Comparison of ENCODE assay signal across 12 cellular contexts in genomic region chr16:2082171-2082982, GRCh38. TPM values are rescaled to one million over a fixed set of nuclear protein-coding genes. Genes with fewer than 3 reads are reported as not detected.
DNase-seq lines count a peak whose midpoint lies in the region; ATAC-seq and TF ChIP-seq lines count a peak whose summit lies in the region.
"Had no signal": no experiment of that assay in that cellular context is flagged by ENCODE, and none has a peak within 500 bp of the region (broad histone marks: within the 10 kb centered on the region; RNA-seq: fewer than 3 reads in every experiment).

No MANE protein-coding gene starts in this region.

- intact Hi-C loops in adrenal gland (cut with DNase I) (loop anchor here in 1 of 2 donors (5.0 kb wide), 1 partner anchor 60 kb away; no protein-coding TSS in a partner anchor), stomach (cut with DNase I; ENCODE audit: low total_unique reads) (loop anchor here (10.0 kb wide), 1 partner anchor 58 kb away; the partner anchor contains the start of gene NHERF2)
- intact Hi-C loops in CD4-positive, alpha-beta memory T cell (cut with micrococcal nuclease): no loop called here

- peak overlapping the region in 1 of 8 donors; percentile 39 for H3K4me3 Mint-ChIP-seq in CD4-positive, alpha-beta memory T cell

- DNase-seq in adrenal gland (peak; percentile 81 to 94 (median 91)), iris pigment epithelial cell (ENCODE audit: low read depth) (peak; percentile 32), stomach (peak; percentile 90), islet precursor cell (no peak)
- no peak for DNase-seq in CD4-positive, alpha-beta memory T cell
- DNase-seq: activated CD4-positive, alpha-beta T cell treated with anti-CD3 and anti-CD28 coated beads for 1 hour; activated naive CD4-positive, alpha-beta T cell treated with anti-CD3 and anti-CD28 coated beads, Interleukin-2, amount 50 U/mL, for 16 hours; kidney; MM.1S had no signal

- WGBS in adrenal gland, 4 donors: 40 to 54% (median 47%) methylated on average over 16 to 32 of the region's 32 CpGs
- 39 to 64% (median 48%) methylated on average over 27 to 32 of the region's 32 CpGs for WGBS in stomach, 5 donors

- POLR2A ChIA-PET in CD4-positive, alpha-beta memory T cell (lab: Charles Lee; ENCODE audit: partially characterized antibody): no interaction called here

- H3K4me3 ChIP-seq in adrenal gland (no peak overlapping the region), stomach (no peak overlapping the region)
- no peak overlapping the region for H3K4me3 ChIP-seq in CD4-positive, alpha-beta memory T cell (ENCODE audit: low read length in 2 of 2)

- CTCF ChIA-PET in CD4-positive, alpha-beta memory T cell (lab: Charles Lee; ENCODE audit: partially characterized antibody): no interaction called here

- TF ChIP-seq POLR2A in adrenal gland (IDR thresholded peaks at IDR 0.05): peak; percentile 18 to 73
- peak in 1 of 4 donors; percentile 42 for TF ChIP-seq POLR2A in stomach (IDR thresholded peaks at IDR 0.05)

- TF ChIP-seq CTCF in LNCAP (IDR thresholded peaks at IDR 0.05): peak; percentile 51
- peak; percentile 12 to 43 (median 38) for TF ChIP-seq CTCF in adrenal gland (IDR thresholded peaks at IDR 0.05)
- TF ChIP-seq CTCF in stomach (IDR thresholded peaks at IDR 0.05): peak in 5 of 7 experiments; percentile 21 to 54 (median 22)

- no peak overlapping the region for H3K27ac Mint-ChIP-seq in CD4-positive, alpha-beta memory T cell

- H3K27me3 ChIP-seq in adrenal gland (no peaks in the 10 kb centered on the region), stomach (no peaks in the 10 kb centered on the region)
- no peaks in the 10 kb centered on the region for H3K27me3 ChIP-seq in CD4-positive, alpha-beta memory T cell (ENCODE audit: insufficient read depth, low read length)

- H3K27ac ChIP-seq in adrenal gland (peak overlapping the region in 3 of 5 donors; percentile 26 to 81 (median 76)), stomach (peak overlapping the region; percentile 46 to 70 (median 65))
- no peak overlapping the region for H3K27ac ChIP-seq in CD4-positive, alpha-beta memory T cell (ENCODE audit: low read depth, low read length)

- H3K36me3 Mint-ChIP-seq in CD4-positive, alpha-beta memory T cell: peaks cover 4 to 14% of the 10 kb centered on the region in 2 donors

- ATAC-seq in GM19452 (IDR thresholded peaks at IDR 0.05; ENCODE audit: unreplicated experiment) (no peak), GM18870 (IDR thresholded peaks at IDR 0.05; ENCODE audit: unreplicated experiment) (no peak)

- no peaks in the 10 kb centered on the region for H3K9me3 ChIP-seq in adrenal gland (replicated peaks in 1 of 3)
- no peaks in the 10 kb centered on the region for H3K9me3 ChIP-seq in stomach
- no peaks in the 10 kb centered on the region for H3K9me3 ChIP-seq in CD4-positive, alpha-beta memory T cell (ENCODE audit: control insufficient read depth in 1 of 2, low read length in 2 of 2)

- H3K4me1 Mint-ChIP-seq in CD4-positive, alpha-beta memory T cell: no peaks in the 10 kb centered on the region

- no peaks in the 10 kb centered on the region for H3K9me3 Mint-ChIP-seq in CD4-positive, alpha-beta memory T cell

- H3K27me3 Mint-ChIP-seq in CD4-positive, alpha-beta memory T cell: no peaks in the 10 kb centered on the region

- H3K36me3 ChIP-seq in adrenal gland (replicated peaks in 1 of 2) (peaks cover 0 to 80% of the 10 kb centered on the region in 2 donors), stomach (peaks cover 55 to 100% (median 100%) of the 10 kb centered on the region in 4 donors)
- peaks cover 12% of the 10 kb centered on the region for H3K36me3 ChIP-seq in CD4-positive, alpha-beta memory T cell (ENCODE audit: insufficient read depth, low read length)

- no peak for TF ChIP-seq EP300 in stomach (IDR thresholded peaks at IDR 0.05)

- peaks cover 0 to 19% of the 10 kb centered on the region in 2 donors for H3K4me1 ChIP-seq in adrenal gland (replicated peaks in 1 of 2)
- peaks cover 13 to 35% (median 24%) of the 10 kb centered on the region in 4 donors for H3K4me1 ChIP-seq in stomach
- H3K4me1 ChIP-seq in CD4-positive, alpha-beta memory T cell (ENCODE audit: insufficient read depth, low read length): no peaks in the 10 kb centered on the region

RNA-seq across cellular contexts. Expression of gene TSC2, which starts 34.6 kb away (rescaled TPM):
- total RNA-seq in adrenal gland: 100 to 1,000 TPM in 2 of 8 donors, 10 to 100 TPM in 6; 44.7 to 148 (median 92.6) TPM
- 100 to 1,000 TPM in 2 of 3 donors, 10 to 100 TPM in 1; 56.9 to 333 (median 105) TPM for polyA plus RNA-seq in adrenal gland
- 100 to 1,000 TPM in 3 of 5 donors, 10 to 100 TPM in 2; 68.5 to 369 (median 118) TPM for total RNA-seq in stomach
- polyA plus RNA-seq in stomach: 10 to 100 TPM; 40.8 to 46.0 (median 41.1) TPM
- 100 to 1,000 TPM; 157 to 177 TPM for total RNA-seq in CD4-positive, alpha-beta memory T cell
- polyA plus RNA-seq in CD4-positive, alpha-beta memory T cell: 10 to 100 TPM; 20.7 to 50.8 TPM

RNA-seq across cellular contexts. Expression of gene NTHL1, which starts 34.7 kb away (rescaled TPM):
- total RNA-seq in adrenal gland (10 to 100 TPM in 6 of 8 donors, 1 to 10 TPM in 2; 7.9 to 29.3 (median 14.4) TPM), stomach (100 to 1,000 TPM in 2 of 5 donors, 1 to 10 TPM in 3; 2.3 to 663 (median 9.5) TPM)
- polyA plus RNA-seq in adrenal gland (10 to 100 TPM in 2 of 3 donors, 1 to 10 TPM in 1; 1.5 to 36.6 (median 34.3) TPM), stomach (10 to 100 TPM; 29.2 to 40.6 (median 36.6) TPM)
- 10 to 100 TPM in 1 of 2 experiments, 1 to 10 TPM in 1; 9.3 to 12.0 TPM for total RNA-seq in CD4-positive, alpha-beta memory T cell
- polyA plus RNA-seq in CD4-positive, alpha-beta memory T cell: 10 to 100 TPM; 13.5 to 20.1 TPM

RNA-seq across cellular contexts. Expression of gene PKD1, which starts 53.3 kb away (rescaled TPM):
- total RNA-seq in adrenal gland (100 to 1,000 TPM in 5 of 8 donors, 10 to 100 TPM in 3; 43.5 to 145 (median 104) TPM), stomach (100 to 1,000 TPM in 3 of 5 donors, 10 to 100 TPM in 2; 88.5 to 776 (median 459) TPM)
- polyA plus RNA-seq in adrenal gland (100 to 1,000 TPM in 2 of 3 donors, 1 to 10 TPM in 1; 9.2 to 359 (median 104) TPM), stomach (10 to 100 TPM; 10.4 to 58.9 (median 22.7) TPM)
- 100 to 1,000 TPM; 125 to 126 TPM for total RNA-seq in CD4-positive, alpha-beta memory T cell
- polyA plus RNA-seq in CD4-positive, alpha-beta memory T cell: 10 to 100 TPM in 1 of 2 donors, 1 to 10 TPM in 1; 2.3 to 11.7 TPM

RNA-seq across cellular contexts. Expression of gene NHERF2, which starts 55.7 kb away (rescaled TPM):
- total RNA-seq in adrenal gland (100 to 1,000 TPM in 2 of 8 donors, 10 to 100 TPM in 6; 49.2 to 155 (median 67.7) TPM), stomach (100 to 1,000 TPM in 2 of 5 donors, 10 to 100 TPM in 3; 17.4 to 201 (median 95.5) TPM)
- polyA plus RNA-seq in adrenal gland (100 to 1,000 TPM in 2 of 3 donors, 10 to 100 TPM in 1; 12.5 to 263 (median 147) TPM), stomach (100 to 1,000 TPM in 2 of 3 donors, 10 to 100 TPM in 1; 65.4 to 236 (median 157) TPM)
- 1 to 10 TPM; 1.7 to 2.1 TPM for total RNA-seq in CD4-positive, alpha-beta memory T cell
- polyA plus RNA-seq in CD4-positive, alpha-beta memory T cell: under 1 TPM; 0.16 to 0.40 TPM

Comparison
In these comparisons a context has a peak if more than half of its experiments do, and no peak if none do; other contexts are left out.
1. DNase-seq: peak in adrenal gland (7 of 7), iris pigment epithelial cell (single experiment) and stomach (single experiment); none in CD4-positive, alpha-beta memory T cell (0 of 5) and islet precursor cell (single experiment).
2. Peak in every context shown above with its lines, with median percentiles within 50 percentile points of each other: CTCF ChIP-seq.